In genomic region chr5:133130387-133131118, GRCh38 we compare ENCODE assay signal across 20 cellular contexts.
A peak's percentile ranks its signal among the peaks of the same experiment; 100 is the strongest.
DNase-seq lines count a peak whose midpoint lies in the region; ATAC-seq and TF ChIP-seq lines count a peak whose summit lies in the region.
"Had no signal": no experiment of that assay in that cellular context is flagged by ENCODE, and none has a peak within 500 bp of the region (broad histone marks: within the 10 kb centered on the region; RNA-seq: fewer than 3 reads in every experiment).

No MANE protein-coding gene starts in this region.

- H3K4me2 ChIP-seq in BLaER1 treated with 17β-estradiol and CSF1 and Interleukin-3, amounts not matched to agents 10 nM and 100 nM: peak overlapping the region; percentile 8 to 68 (median 49); a peak in 18 of 22 replicates

- H3K9ac ChIP-seq in BLaER1 treated with 17β-estradiol and CSF1 and Interleukin-3, amounts not matched to agents 10 nM and 100 nM: no peak overlapping the region

- H3K4me1 ChIP-seq in BLaER1 treated with 17β-estradiol and CSF1 and Interleukin-3, amounts not matched to agents 10 nM and 100 nM: peaks cover 5 to 12% (median 9%) of the 10 kb centered on the region in 10 experiments; a peak in 19 of 20 replicates
- H3K4me1 ChIP-seq: pancreas, Peyer's patch had no signal

- no peak overlapping the region for H3K27ac ChIP-seq in BLaER1 treated with 17β-estradiol and CSF1 and Interleukin-3, amounts not matched to agents 10 nM and 100 nM
- H3K27ac ChIP-seq: pancreas, Peyer's patch had no signal

- no peak overlapping the region for H3K4me3 ChIP-seq in BLaER1 treated with 17β-estradiol and CSF1 and Interleukin-3, amounts not matched to agents 10 nM and 100 nM
- H3K4me3 ChIP-seq: pancreas, Peyer's patch had no signal

- H3K27me3 ChIP-seq in BLaER1 treated with 17β-estradiol and CSF1 and Interleukin-3, amounts not matched to agents 10 nM and 100 nM: no peaks in the 10 kb centered on the region
- H3K27me3 ChIP-seq: pancreas, Peyer's patch had no signal

- CTCF ChIA-PET in activated CD8-positive, alpha-beta memory T cell treated with anti-CD3 and anti-CD28 coated beads, Interleukin-2, amount 10 ng/mL, durations not matched to agents 7 days and 5 days (lab: Charles Lee): no interaction called here

- peak; percentile 69 for DNase-seq in H4 (ENCODE audit: low spot score)
- DNase-seq in SK-MEL-5 (ENCODE audit: low read depth, low spot score): peak; percentile 10
- DNase-seq in kidney tubule cell (ENCODE audit: low spot score): peak; percentile 16
- no peak for DNase-seq in kidney glomerular epithelial cell (lab: John Stamatoyannopoulos, UW)
- DNase-seq in erythroblast (lab: John Stamatoyannopoulos, UW): no peak
- no peak for DNase-seq in activated CD8-positive, alpha-beta memory T cell treated with anti-CD3 and anti-CD28 coated beads, Interleukin-2, amount 10 ng/mL, durations not matched to agents 7 days and 5 days
- no peak for DNase-seq in T-helper 17 cell
- DNase-seq: activated CD4-positive, alpha-beta T cell treated with anti-CD3 and anti-CD28 coated beads for 48 hours; activated T-cell treated with anti-CD3 and anti-CD28 coated beads, Interleukin-2, amount 50 U/mL, for 1 hour; cerebellar nuclear complex; DMS79; H7; KG1; NCI-H187 treated with DMSO at 0.1 percent for 48 hours; pancreas; small intestine; stimulated activated naive CD8-positive, alpha-beta T cell treated with anti-CD3 and anti-CD28 coated beads, Interleukin-15, Interleukin-2, amounts not matched to agents 100 U/mL and 50 U/mL, for 24 hours had no signal

- no peak for ATAC-seq in activated CD8-positive, alpha-beta memory T cell treated with anti-CD3 and anti-CD28 coated beads, Interleukin-2, amount 10 ng/mL, durations not matched to agents 7 days and 5 days
- no peak for ATAC-seq in T-helper 17 cell
- ATAC-seq: pancreas; stimulated activated naive CD8-positive, alpha-beta T cell treated with anti-CD3 and anti-CD28 coated beads, Interleukin-15, Interleukin-2, amounts not matched to agents 100 U/mL and 50 U/mL, for 24 hours had no signal

- H3K9me3 ChIP-seq in BLaER1 treated with 17β-estradiol and CSF1 and Interleukin-3, amounts not matched to agents 10 nM and 100 nM (replicated peaks in 1 of 11): no peaks in the 10 kb centered on the region
- no peaks in the 10 kb centered on the region for H3K9me3 ChIP-seq in T-helper 17 cell (ENCODE audit: control insufficient read depth, low read length, poor library complexity, severe bottlenecking)
- H3K9me3 ChIP-seq: pancreas, Peyer's patch had no signal

- no peaks in the 10 kb centered on the region for H3K9me3 Mint-ChIP-seq in activated CD8-positive, alpha-beta memory T cell treated with anti-CD3 and anti-CD28 coated beads, Interleukin-2, amount 10 ng/mL, durations not matched to agents 7 days and 5 days (ENCODE audit: low read depth)
- H3K9me3 Mint-ChIP-seq: T-helper 2 cell treated with Interferon-gamma antibody and Interleukin-4, amounts not matched to agents 5 μg/mL and 100 μg/mL, for 36 hours had no signal

- in situ Hi-C loops in SK-MEL-5 (cut with HindIII; ENCODE audit: low pct_unique_long_range_greater_than_20kb, low sequenced_read_pairs): no loop called here

- no peak for TF ChIP-seq POLR2A in erythroblast (IDR thresholded peaks at IDR 0.05; ENCODE audit: low read length)

- H4K20me1 ChIP-seq in BLaER1 treated with 17β-estradiol and CSF1 and Interleukin-3, amounts not matched to agents 10 nM and 100 nM: no peaks in the 10 kb centered on the region

- H3K36me3 ChIP-seq in BLaER1 treated with 17β-estradiol and CSF1 and Interleukin-3, amounts not matched to agents 10 nM and 100 nM: no peaks in the 10 kb centered on the region
- H3K36me3 ChIP-seq: pancreas, Peyer's patch had no signal

- H3K36me3 Mint-ChIP-seq in activated CD8-positive, alpha-beta memory T cell treated with anti-CD3 and anti-CD28 coated beads, Interleukin-2, amount 10 ng/mL, durations not matched to agents 7 days and 5 days: no peaks in the 10 kb centered on the region
- no peaks in the 10 kb centered on the region for H3K36me3 Mint-ChIP-seq in T-helper 17 cell (ENCODE audit: low read depth)

- H3K4me3 Mint-ChIP-seq in activated CD8-positive, alpha-beta memory T cell treated with anti-CD3 and anti-CD28 coated beads, Interleukin-2, amount 10 ng/mL, durations not matched to agents 7 days and 5 days: no peak overlapping the region
- no peak overlapping the region for H3K4me3 Mint-ChIP-seq in T-helper 17 cell
- H3K4me3 Mint-ChIP-seq: T-helper 2 cell treated with Interferon-gamma antibody and Interleukin-4, amounts not matched to agents 5 μg/mL and 100 μg/mL, for 36 hours had no signal

- H3K4me1 Mint-ChIP-seq in activated CD8-positive, alpha-beta memory T cell treated with anti-CD3 and anti-CD28 coated beads, Interleukin-2, amount 10 ng/mL, durations not matched to agents 7 days and 5 days: peaks cover 2% of the 10 kb centered on the region
- H3K4me1 Mint-ChIP-seq in T-helper 17 cell: peaks cover 4% of the 10 kb centered on the region

- H3K27me3 Mint-ChIP-seq in activated CD8-positive, alpha-beta memory T cell treated with anti-CD3 and anti-CD28 coated beads, Interleukin-2, amount 10 ng/mL, durations not matched to agents 7 days and 5 days: peaks cover 3% of the 10 kb centered on the region
- peaks cover 10% of the 10 kb centered on the region for H3K27me3 Mint-ChIP-seq in T-helper 17 cell

- no peak overlapping the region for H3K27ac Mint-ChIP-seq in activated CD8-positive, alpha-beta memory T cell treated with anti-CD3 and anti-CD28 coated beads, Interleukin-2, amount 10 ng/mL, durations not matched to agents 7 days and 5 days
- no peak overlapping the region for H3K27ac Mint-ChIP-seq in T-helper 17 cell
- H3K27ac Mint-ChIP-seq: T-helper 2 cell treated with Interferon-gamma antibody and Interleukin-4, amounts not matched to agents 5 μg/mL and 100 μg/mL, for 36 hours had no signal

Comparison
In these comparisons a context has a peak if more than half of its experiments do, and no peak if none do; other contexts are left out.
1. DNase-seq: peak in H4 (single experiment), SK-MEL-5 (single experiment) and kidney tubule cell (single experiment); none in kidney glomerular epithelial cell (single experiment), erythroblast (0 of 2), activated CD8-positive, alpha-beta memory T cell treated with anti-CD3 and anti-CD28 coated beads, Interleukin-2, amount 10 ng/mL, durations not matched to agents 7 days and 5 days (single experiment) and T-helper 17 cell (0 of 3).